Comparison of ENCODE assay signal across 8 cellular contexts in the genomic region with DNA sequence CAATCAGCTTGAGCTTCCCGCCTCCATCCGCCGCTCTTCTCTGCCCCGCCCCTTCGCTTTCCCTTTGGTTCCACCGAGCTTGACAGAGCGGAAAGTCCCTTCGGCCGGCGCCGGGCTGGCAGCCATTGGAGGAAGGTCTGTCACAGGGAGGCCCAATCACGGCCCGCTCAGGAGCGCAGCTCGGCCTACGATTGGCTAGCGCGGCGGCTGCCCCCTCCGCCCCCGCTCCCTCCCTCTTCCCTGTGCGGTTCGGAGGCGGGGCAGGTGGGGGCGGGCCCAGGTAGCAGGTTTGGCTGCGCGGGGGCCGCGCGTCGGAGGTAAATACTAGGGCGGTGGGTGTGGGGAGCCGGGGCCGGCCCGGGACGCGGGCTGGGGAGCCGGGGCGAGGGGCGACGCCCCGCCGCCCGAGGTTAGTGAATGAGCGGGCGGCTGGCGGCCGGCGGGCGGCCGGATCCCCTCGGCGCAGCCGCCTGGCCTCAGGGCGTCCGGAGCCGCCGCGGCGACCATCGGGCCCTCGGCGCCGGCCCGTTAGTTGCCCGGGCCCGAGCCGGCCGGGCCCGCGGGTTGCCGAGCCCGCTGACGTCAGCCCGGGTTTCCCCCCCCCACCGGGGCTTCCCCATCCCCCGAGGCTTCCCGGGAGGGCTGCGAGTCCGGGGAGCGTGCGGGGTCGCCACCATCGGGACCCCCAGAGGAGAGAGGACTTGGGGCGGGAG. TPM values are rescaled to one million over a fixed set of nuclear protein-coding genes. Genes with fewer than 3 reads are reported as not detected.
DNase-seq lines count a peak whose midpoint lies in the region; ATAC-seq, FAIRE-seq and TF ChIP-seq lines count a peak whose summit lies in the region.

A gene (plus strand): TSS at position 279 of the 713 bp plus-strand sequence. CDS start 7,613 bp downstream, outside the sequence.

- ATAC-seq in GM21526 (IDR thresholded peaks at IDR 0.05; ENCODE audit: low FRiP score, unreplicated experiment) = peak; percentile 88

- TF ChIP-seq POLR2A in endothelial cell of umbilical vein (IDR thresholded peaks at IDR 0.05; ENCODE audit: low read depth, low read length) = no peak

- CTCF ChIA-PET in OCI-LY7 (lab: Charles Lee; ENCODE audit: unreplicated experiment) (interaction anchor here (0.7 to 0.9 kb wide), 3 partner anchors 14 to 469 kb away, joined by 3 to 5 read pairs (median 3); no protein-coding TSS in a partner anchor), endothelial cell of umbilical vein (lab: Charles Lee) (interaction anchor here (0.8 to 2.1 kb wide), 5 partner anchors 9 to 77 kb away, joined by 3 to 24 read pairs (median 3); no protein-coding TSS in a partner anchor)

- no peak for FAIRE-seq in D721Med (lab: Jason Lieb, UNC)
- FAIRE-seq in endothelial cell of umbilical vein (lab: Jason Lieb, UNC) = peak; percentile 98

- H3K36me3 ChIP-seq in OCI-LY7 (ENCODE audit: insufficient read depth, low read length) (no peaks in the 10 kb centered on the region), endothelial cell of umbilical vein (ENCODE audit: control insufficient read depth in 2 of 2, extremely low read depth in 1 of 2, insufficient read depth in 2 of 2, low read length in 2 of 2) (no peaks in the 10 kb centered on the region)

- DNase-seq in D721Med (ENCODE audit: insufficient read length, low spot score) = peak; percentile 73
- DNase-seq in HuH-7.5 (ENCODE audit: low spot score) = peak; percentile 88
- peak; percentile 99 for DNase-seq in OCI-LY7 (ENCODE audit: low spot score)
- peak; percentile 97 for DNase-seq in activated T-cell treated with anti-CD3 and anti-CD28 coated beads for 1 hour (ENCODE audit: low read depth)
- peak; percentile 100 for DNase-seq in endothelial cell of umbilical vein (ENCODE audit: low read depth, low spot score)
- peak; percentile 100 for DNase-seq in midbrain (lab: John Stamatoyannopoulos, UW)
- DNase-seq in stimulated activated CD8-positive, alpha-beta memory T cell treated with anti-CD3 and anti-CD28 coated beads, Interleukin-2, amount 100 ng/mL, for 1 hour (ENCODE audit: low read depth in 2 of 2) = peak; percentile 97 to 99

- H3K9me1 ChIP-seq in endothelial cell of umbilical vein (replicated peaks; ENCODE audit: control insufficient read depth, extremely low read depth, insufficient read depth, low read length) = no peaks in the 10 kb centered on the region

- no peaks in the 10 kb centered on the region for H3K9me2 ChIP-seq in OCI-LY7 (ENCODE audit: insufficient read depth, low read length)

- H3K4me2 ChIP-seq in OCI-LY7 (ENCODE audit: low read length) (peak within 1 kb of the TSS; percentile 93), endothelial cell of umbilical vein (ENCODE audit: insufficient read depth, low read length) (peak within 1 kb of the TSS; percentile 95)

- no peak for TF ChIP-seq CTCF in D721Med (IDR thresholded peaks at IDR 0.05; ENCODE audit: insufficient read depth, missing control alignments)
- TF ChIP-seq CTCF in OCI-LY7 (conservative IDR thresholded peaks at IDR 0.05; ENCODE audit: low read length) = no peak
- no peak for TF ChIP-seq CTCF in endothelial cell of umbilical vein (IDR thresholded peaks at IDR 0.05; ENCODE audit: extremely low read depth in 1 of 2, insufficient read depth in 1 of 2, low read depth in 1 of 2, low read length in 2 of 2)

- POLR2A ChIA-PET in OCI-LY7 (lab: Charles Lee) (interaction anchor here (0.7 to 1.1 kb wide), 2 partner anchors 43 to 63 kb away, joined by 3 read pairs; no protein-coding TSS in a partner anchor), endothelial cell of umbilical vein (lab: Charles Lee) (interaction anchor here (0.7 to 0.9 kb wide), 2 partner anchors 64 to 676 kb away, joined by 3 read pairs; a partner anchor contains a TSS)

- H3K4me3 ChIP-seq in OCI-LY7 (ENCODE audit: low read depth, low read length, poor library complexity, severe bottlenecking) (peak within 1 kb of the TSS; percentile 78), endothelial cell of umbilical vein (replicated peaks in 1 of 3; ENCODE audit: insufficient read depth in 1 of 3, low read depth in 1 of 3, low read length in 3 of 3) (peak within 1 kb of the TSS; percentile 63 to 92 (median 79))

- H3K9me3 ChIP-seq in OCI-LY7 (ENCODE audit: low read length) = no peaks in the 10 kb centered on the region
- H3K9me3 ChIP-seq in endothelial cell of umbilical vein (replicated peaks; ENCODE audit: control insufficient read depth, insufficient read depth, low read length) = no peaks in the 10 kb centered on the region

- no peak within 1 kb of the TSS for H3K27ac ChIP-seq in OCI-LY7 (ENCODE audit: low read depth, low read length, poor library complexity, severe bottlenecking)
- peak within 1 kb of the TSS; percentile 62 for H3K27ac ChIP-seq in endothelial cell of umbilical vein (ENCODE audit: insufficient read depth, low read depth, low read length)

- no TSS peak for BruUV-seq in OCI-LY7 (replicated peaks; lab: Mats Ljungman, UMichigan)
- no TSS peak for BruUV-seq in endothelial cell of umbilical vein (replicated peaks; lab: Mats Ljungman, UMichigan)

- intact Hi-C loops in OCI-LY7 (cut with micrococcal nuclease; ENCODE audit: unreplicated experiment) (loop anchor here (5.0 to 10.0 kb wide), 2 partner anchors 197 to 375 kb away; a partner anchor contains a TSS), endothelial cell of umbilical vein (cut with micrococcal nuclease) (loop anchor here (2.0 to 10.0 kb wide), 4 partner anchors 195 to 587 kb away; a partner anchor contains a TSS)

- H3K79me2 ChIP-seq in OCI-LY7 (ENCODE audit: insufficient read depth, low read depth, low read length) (no peaks in the 10 kb centered on the region), endothelial cell of umbilical vein (ENCODE audit: control insufficient read depth, insufficient read depth, low read length) (no peaks in the 10 kb centered on the region)

- peak within 1 kb of the TSS; percentile 89 for H3K9ac ChIP-seq in endothelial cell of umbilical vein (replicated peaks; ENCODE audit: extremely low read depth, insufficient read depth, low read length)

- H3K4me1 ChIP-seq in OCI-LY7 (ENCODE audit: insufficient read depth, low read length, poor library complexity, severe bottlenecking) (peaks cover 12% of the 10 kb centered on the region), endothelial cell of umbilical vein (ENCODE audit: control insufficient read depth, extremely low read depth, insufficient read depth, low read length) (peaks cover 11% of the 10 kb centered on the region)

- H4K20me1 ChIP-seq in OCI-LY7 (ENCODE audit: insufficient read depth, low read length) (no peaks in the 10 kb centered on the region), endothelial cell of umbilical vein (replicated peaks; ENCODE audit: control insufficient read depth, extremely low read depth, insufficient read depth, low read length) (no peaks in the 10 kb centered on the region)

- H2AFZ ChIP-seq in OCI-LY7 (ENCODE audit: low read length) (peak within 1 kb of the TSS; percentile 93), endothelial cell of umbilical vein (ENCODE audit: low read depth, low read length) (peak within 1 kb of the TSS; percentile 100)

- dilution Hi-C loops in endothelial cell of umbilical vein (cut with MboI; ENCODE audit: extremely low pct_ligation_motif_present, low sequenced_read_pairs) = no loop called here

- H3K27me3 ChIP-seq in endothelial cell of umbilical vein (ENCODE audit: control insufficient read depth in 2 of 2, insufficient read depth in 2 of 2, low read length in 2 of 2) = peaks cover 2 to 3% of the 10 kb centered on the region in 2 experiments

TF ChIP-seq in endothelial cell of umbilical vein, 7 proteins besides CTCF, POLR2A, EP300 and RAD21:
- no peak for TF ChIP-seq EZH2 (IDR thresholded peaks at IDR 0.05; ENCODE audit: borderline replicate concordance, low read depth, low read length, severe bottlenecking)
- no peak for TF ChIP-seq GATA2 (IDR thresholded peaks at IDR 0.05; ENCODE audit: insufficient read depth, insufficient read length, low read depth, low read length)
- no peak for TF ChIP-seq POLR2AphosphoS5 (IDR thresholded peaks at IDR 0.05; ENCODE audit: insufficient read depth, low read depth, low read length)
- TF ChIP-seq, protein P1, sequence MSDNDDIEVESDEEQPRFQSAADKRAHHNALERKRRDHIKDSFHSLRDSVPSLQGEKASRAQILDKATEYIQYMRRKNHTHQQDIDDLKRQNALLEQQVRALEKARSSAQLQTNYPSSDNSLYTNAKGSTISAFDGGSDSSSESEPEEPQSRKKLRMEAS (IDR thresholded peaks at IDR 0.05; ENCODE audit: insufficient read depth, insufficient read length) = no peak
- TF ChIP-seq MYC (IDR thresholded peaks at IDR 0.05; ENCODE audit: low read depth, low read length) = no peak
- no peak for TF ChIP-seq FOS (IDR thresholded peaks at IDR 0.05; ENCODE audit: borderline replicate concordance, insufficient read depth, low read length)
- no peak for TF ChIP-seq JUN (IDR thresholded peaks at IDR 0.05; ENCODE audit: borderline replicate concordance, insufficient read depth, insufficient read length, low read depth)

RNA-seq across cellular contexts. Expression of the gene that starts here (rescaled TPM):
- 7.4 and 14.0 TPM in 2 replicates for total RNA-seq in OCI-LY7 (2014; rRNA removed; shearing (Covaris generic))
- total RNA-seq in OCI-LY7 (2022) = 14.9 and 21.1 TPM in 2 replicates
- total RNA-seq in endothelial cell of umbilical vein = 21.5 and 22.2 TPM in 2 replicates
- polyA plus RNA-seq in endothelial cell of umbilical vein = 7.2 and 7.4 TPM in 2 replicates
- 7.5 and 9.1 TPM in 2 replicates for polyA plus RNA-seq in endothelial cell of umbilical vein (2011; cell fraction: cytosol; rRNA removed)
- 18.0 and 19.5 TPM in 2 replicates for polyA plus RNA-seq in endothelial cell of umbilical vein (2011; cell fraction: nucleus; rRNA removed)
- polyA plus RNA-seq in endothelial cell of umbilical vein (2012) = 17.9 and 19.8 TPM in 2 replicates
- polyA minus RNA-seq in endothelial cell of umbilical vein = 23.4 and 25.1 TPM in 2 replicates
- 11.9 TPM for polyA minus RNA-seq in endothelial cell of umbilical vein (2011; cell fraction: cytosol; rRNA and poly(A)+ RNA removed)
- 32.1 and 44.6 TPM in 2 replicates for polyA minus RNA-seq in endothelial cell of umbilical vein (2011; cell fraction: nucleus; rRNA and poly(A)+ RNA removed)
